8 cellular contexts compared by ENCODE assay signal in the genomic region with DNA sequence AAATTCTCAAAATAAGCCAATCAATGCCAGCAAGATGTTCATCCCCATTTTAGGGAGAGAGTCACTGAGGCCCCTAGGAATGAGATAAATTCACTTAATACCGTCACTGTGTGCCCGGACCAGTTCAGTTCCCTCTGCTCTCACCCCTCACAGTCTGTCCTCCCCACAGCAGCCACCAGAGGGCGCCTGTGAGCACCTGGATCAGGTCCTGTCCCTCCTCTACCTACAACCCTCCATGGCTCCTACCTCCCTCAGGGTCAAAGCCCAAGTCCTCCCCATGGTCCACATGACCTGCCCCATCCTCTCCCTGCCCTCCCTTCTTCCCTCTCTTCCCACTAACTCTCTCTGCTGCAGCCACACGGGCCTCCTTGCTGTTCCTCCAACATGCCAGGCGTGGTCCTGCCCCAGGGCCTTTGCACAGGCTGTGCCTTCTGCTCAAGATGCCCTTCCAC. TPM values are rescaled to one million over a fixed set of nuclear protein-coding genes. Genes with fewer than 3 reads are reported as not detected.
DNase-seq lines count a peak whose midpoint lies in the region; ATAC-seq and TF ChIP-seq lines count a peak whose summit lies in the region.

No MANE protein-coding gene starts in this region.

- TF ChIP-seq CTCF in fibroblast of mammary gland (conservative IDR thresholded peaks at IDR 0.05; ENCODE audit: control insufficient read depth, insufficient read depth, low read depth, low read length) = peak; percentile 79

- peak; percentile 60 for DNase-seq in ELF-1 (ENCODE audit: low read depth, low spot score)
- DNase-seq in NCI-H460 (ENCODE audit: extremely low read depth, low read depth) = peak; percentile 42
- peak; percentile 72 for DNase-seq in activated T-cell treated with anti-CD3 and anti-CD28 coated beads for 1 hour (ENCODE audit: low read depth)
- peak; percentile 45 for DNase-seq in fibroblast of mammary gland (ENCODE audit: low read depth)
- peak; percentile 78 for DNase-seq in sciatic nerve (ENCODE audit: low spot score)
- DNase-seq in cerebellum (ENCODE audit: low spot score) = no peak
- DNase-seq in NCI-H2107 treated with DMSO at 0.1 percent for 48 hours (lab: John Stamatoyannopoulos, UW; ENCODE audit: unreplicated experiment) = no peak
- no peak for DNase-seq in SIG-M5 treated with dmso at 0.1 percent for 504 hours (lab: John Stamatoyannopoulos, UW; ENCODE audit: unreplicated experiment)

- intact Hi-C loops in sciatic nerve (cut with DNase I) = loop anchor here (5.0 kb wide), 1 partner anchor 148 kb away; no protein-coding TSS in a partner anchor

- peak; percentile 49 for ATAC-seq in sciatic nerve

- no peak overlapping the region for H3K4me3 ChIP-seq in fibroblast of mammary gland (ENCODE audit: control insufficient read depth, low read depth, low read length)

RNA-seq across cellular contexts. Expression of a gene that starts 42.0 kb away (rescaled TPM):
- 10.1 and 13.6 TPM in 2 replicates for total RNA-seq in NCI-H460 (2014; rRNA removed; shearing (Covaris generic))
- 7.2 and 12.0 TPM in 2 replicates for polyA plus RNA-seq in NCI-H460 (2014; cell fraction: nucleus; rRNA removed)
- 178 TPM for total RNA-seq in sciatic nerve
- 7.3 TPM for total RNA-seq in cerebellum

Comparison
In these comparisons a context has a peak if more than half of its experiments do, and no peak if none do; other contexts are left out.
1. DNase-seq: peak in ELF-1 (single experiment), NCI-H460 (single experiment), activated T-cell treated with anti-CD3 and anti-CD28 coated beads for 1 hour (single experiment), fibroblast of mammary gland (single experiment) and sciatic nerve (single experiment); none in cerebellum (single experiment), NCI-H2107 treated with DMSO at 0.1 percent for 48 hours (single experiment) and SIG-M5 treated with dmso at 0.1 percent for 504 hours (single experiment).
2. RNA of a gene that starts 42.0 kb away (total RNA-seq): 178 TPM in sciatic nerve (single experiment); 10.1 to 13.6 TPM in NCI-H460 and 7.3 TPM in cerebellum (single experiment); every median in the first group is over 10 times any median in the second.